ENCODE assay signal across 8 cellular contexts in genomic region chr16:56617212-56618085, GRCh38. TPM values are rescaled to one million over a fixed set of nuclear protein-coding genes. Genes with fewer than 3 reads are reported as not detected.
DNase-seq lines count a peak whose midpoint lies in the region; ATAC-seq, FAIRE-seq and TF ChIP-seq lines count a peak whose summit lies in the region.

No MANE protein-coding gene starts in this region.

- H3K27me3 Mint-ChIP-seq in CD4-positive, alpha-beta memory T cell, result peaks cover 0 to 7% of the 10 kb centered on the region in 2 donors
- peaks cover 0 to 22% of the 10 kb centered on the region in 2 donors for H3K27me3 Mint-ChIP-seq in T-cell

- no TSS peak for BruUV-seq in HepG2 (replicated peaks; lab: Mats Ljungman, UMichigan)

- CTCF ChIA-PET in CD4-positive, alpha-beta memory T cell (lab: Charles Lee; ENCODE audit: partially characterized antibody), result interaction anchor here (2.0 kb wide), 1 partner anchor 41 kb away, joined by 8 read pairs; no protein-coding TSS in a partner anchor
- CTCF ChIA-PET in T-cell (lab: Charles Lee), result interaction anchor here in 1 of 2 donors (0.6 kb wide), 1 partner anchor 22 kb away, joined by 3 read pairs; no protein-coding TSS in a partner anchor
- CTCF ChIA-PET in HepG2 (lab: Yijun Ruan, JAX; ENCODE audit: low intra/inter-chr PET ratio, low total read pairs), result no interaction called here

- H3K36me3 ChIP-seq in CD4-positive, alpha-beta memory T cell (ENCODE audit: insufficient read depth, low read length), result no peaks in the 10 kb centered on the region
- H3K36me3 ChIP-seq in HepG2 (replicated peaks in 1 of 2; ENCODE audit: control insufficient read depth in 1 of 2, insufficient read depth in 2 of 2, low read length in 2 of 2), result no peaks in the 10 kb centered on the region

- no peak for TF ChIP-seq EP300 in HepG2 (IDR thresholded peaks at IDR 0.05; ENCODE audit: low read depth in 2 of 2, low read length in 2 of 2)
- TF ChIP-seq EP300 in HepG2 (CRISPR knock-in tag; IDR thresholded peaks at IDR 0.05; ENCODE audit: borderline replicate concordance), result no peak

- ATAC-seq in T-cell (replicated peaks in 1 of 4) (peak; percentile 90 to 99 (median 94)), HepG2 (peak; percentile 31; the same call in 2 of the 3 replicates), GM21717 (IDR thresholded peaks at IDR 0.05; ENCODE audit: unreplicated experiment) (no peak), GM18907 (IDR thresholded peaks at IDR 0.05; ENCODE audit: unreplicated experiment) (no peak)

- FAIRE-seq in HepG2 (lab: Jason Lieb, UNC), result no peak

- H3K4me2 ChIP-seq in HepG2 (ENCODE audit: low read depth, low read length), result no peak overlapping the region

- WGBS in HepG2 (ENCODE audit: low lambda C conversion rate), result 73% methylated on average over 36 of the region's 41 CpGs

- no peaks in the 10 kb centered on the region for H3K27me3 ChIP-seq in CD4-positive, alpha-beta memory T cell (ENCODE audit: insufficient read depth, low read length)
- peaks cover 11 to 37% of the 10 kb centered on the region in 2 experiments; a peak in 4 of 5 replicates for H3K27me3 ChIP-seq in HepG2 (ENCODE audit: control insufficient read depth in 1 of 2, insufficient read depth in 2 of 2, low read length in 2 of 2)

- H3K4me1 ChIP-seq in CD4-positive, alpha-beta memory T cell (ENCODE audit: insufficient read depth, low read length), result no peaks in the 10 kb centered on the region
- H3K4me1 ChIP-seq in HepG2 (ENCODE audit: insufficient read depth, low read length), result peaks cover 21% of the 10 kb centered on the region

- no peak overlapping the region for H3K27ac ChIP-seq in CD4-positive, alpha-beta memory T cell (ENCODE audit: low read depth, low read length)
- peak overlapping the region; percentile 66 to 70 for H3K27ac ChIP-seq in coronary artery
- no peak overlapping the region for H3K27ac ChIP-seq in HepG2 (ENCODE audit: extremely low read length, insufficient read depth, low read length)

- no peak for TF ChIP-seq POLR2A in HepG2 (IDR thresholded peaks at IDR 0.05; ENCODE audit: insufficient read depth in 1 of 2, low read depth in 2 of 2, low read length in 2 of 2)

- peaks cover 3 to 6% (median 5%) of the 10 kb centered on the region in 4 donors for H3K4me1 Mint-ChIP-seq in CD4-positive, alpha-beta memory T cell
- H3K4me1 Mint-ChIP-seq in T-cell, result peaks cover 12 to 15% (median 13%) of the 10 kb centered on the region in 3 donors

- no peaks in the 10 kb centered on the region for H3K9me3 ChIP-seq in CD4-positive, alpha-beta memory T cell (ENCODE audit: control insufficient read depth in 1 of 2, low read length in 2 of 2)
- H3K9me3 ChIP-seq in HepG2 (ENCODE audit: low read length), result no peaks in the 10 kb centered on the region

- TF ChIP-seq CTCF in coronary artery (IDR thresholded peaks at IDR 0.05) (no peak), HepG2 (CRISPR knock-in tag; IDR thresholded peaks at IDR 0.05) (no peak)

- no peaks in the 10 kb centered on the region for H4K20me1 ChIP-seq in HepG2 (ENCODE audit: insufficient read depth, low read length)

- H3K79me2 ChIP-seq in HepG2 (ENCODE audit: insufficient read depth, low read length), result no peaks in the 10 kb centered on the region

- TF ChIP-seq RAD21 in HepG2 (CRISPR knock-in tag; IDR thresholded peaks at IDR 0.05), result no peak

- H3K27ac Mint-ChIP-seq in CD4-positive, alpha-beta memory T cell, result peak overlapping the region in 2 of 7 donors; percentile 50 to 57
- H3K27ac Mint-ChIP-seq in T-cell, result no peak overlapping the region

- H2AFZ ChIP-seq in HepG2 (ENCODE audit: low read length), result no peak overlapping the region

- peak overlapping the region in 1 of 2 donors; percentile 22 for H3K4me3 ChIP-seq in CD4-positive, alpha-beta memory T cell (ENCODE audit: low read length in 2 of 2)
- H3K4me3 ChIP-seq in coronary artery, result peak overlapping the region; percentile 70
- no peak overlapping the region for H3K4me3 ChIP-seq in HepG2 (replicated peaks in 1 of 3; ENCODE audit: insufficient read depth in 1 of 3, low read depth in 2 of 3, low read length in 3 of 3)

- in situ Hi-C loops in HepG2 (cut with HindIII; ENCODE audit: extremely low pct_ligation_motif_present, low pct_unique_long_range_greater_than_20kb), result no loop called here

- POLR2A ChIA-PET in CD4-positive, alpha-beta memory T cell (lab: Charles Lee; ENCODE audit: partially characterized antibody), result interaction anchor here (1.2 to 1.6 kb wide), 3 partner anchors 9 to 46 kb away, joined by 3 to 4 read pairs (median 3); partner anchors contain the start of gene MT2A
- POLR2A ChIA-PET in T-cell (lab: Charles Lee) (no interaction called here), HepG2 (lab: Yijun Ruan, JAX) (interaction anchor here (1.8 kb wide), 1 partner anchor 11 kb away, joined by 6 read pairs; no protein-coding TSS in a partner anchor)

- H3K4me3 Mint-ChIP-seq in CD4-positive, alpha-beta memory T cell, result peak overlapping the region; percentile 27 to 76 (median 66)
- peak overlapping the region; percentile 17 to 75 (median 49) for H3K4me3 Mint-ChIP-seq in T-cell

- H3K9me3 Mint-ChIP-seq in CD4-positive, alpha-beta memory T cell, result no peaks in the 10 kb centered on the region
- no peaks in the 10 kb centered on the region for H3K9me3 Mint-ChIP-seq in T-cell

- H3K9ac ChIP-seq in HepG2 (ENCODE audit: insufficient read depth, low read depth, low read length), result no peak overlapping the region

- H3K36me3 Mint-ChIP-seq in CD4-positive, alpha-beta memory T cell, result no peaks in the 10 kb centered on the region
- no peaks in the 10 kb centered on the region for H3K36me3 Mint-ChIP-seq in T-cell

- intact Hi-C loops in CD4-positive, alpha-beta memory T cell (cut with micrococcal nuclease), result loop anchor here (1.0 kb wide), 1 partner anchor 9 kb away; the partner anchor contains the start of gene MT2A
- intact Hi-C loops in HepG2 (cut with micrococcal nuclease; ENCODE audit: unreplicated experiment), result no loop called here

- DNase-seq in CD4-positive, alpha-beta memory T cell, result peak in 2 of 5 donors; percentile 26 to 46
- DNase-seq in T-cell, result peak in 23 of 34 experiments; percentile 18 to 68 (median 41)
- DNase-seq in coronary artery (ENCODE audit: low spot score), result peak; percentile 86
- DNase-seq in HepG2 (ENCODE audit: low spot score), result no peak
- DNase-seq in stimulated activated CD8-positive, alpha-beta memory T cell treated with anti-CD3 and anti-CD28 coated beads, Interleukin-15, amount 100 ng/mL, for 48 hours (ENCODE audit: low read depth in 2 of 2), result peak; percentile 62 to 65
- DNase-seq in cerebellar nuclear complex (lab: John Stamatoyannopoulos, UW), result no peak

RNA-seq across cellular contexts. Expression of gene MT1E, which starts 8.1 kb away (rescaled TPM):
- not detected for total RNA-seq in CD4-positive, alpha-beta memory T cell
- polyA plus RNA-seq in CD4-positive, alpha-beta memory T cell, result 10 to 100 TPM in 1 of 2 donors, 1 to 10 TPM in 1; 6.8 to 16.0 TPM
- total RNA-seq in T-cell (10 to 100 TPM in 1 of 5 donors, 1 to 10 TPM in 4; 1.9 to 10.8 (median 6.1) TPM), HepG2 (2016; rRNA removed; fragmentation: Illumina TruSeq; extraction: Trizol) (1,072 and 1,398 TPM in 2 replicates)
- total RNA-seq in HepG2 (2016; cell fraction: cytosol; rRNA removed; fragmentation: Illumina TruSeq; extraction: Trizol; ENCODE audit: low read depth), result 449 and 580 TPM in 2 replicates
- total RNA-seq in HepG2 (2016; cell fraction: insoluble cytoplasmic fraction; rRNA removed; fragmentation: Illumina TruSeq; extraction: Trizol), result 1,060 and 1,516 TPM in 2 replicates
- 620 and 688 TPM in 2 replicates for total RNA-seq in HepG2 (2016; cell fraction: membrane; rRNA removed; fragmentation: Illumina TruSeq; extraction: Trizol)
- total RNA-seq in HepG2 (2016; cell fraction: nucleus; rRNA removed; fragmentation: Illumina TruSeq; extraction: Trizol), result 375 and 428 TPM in 2 replicates
- 65.7 and 110 TPM in 2 replicates for polyA plus RNA-seq in HepG2 (2011; rRNA removed)
- 60.2 and 170 TPM in 2 replicates for polyA plus RNA-seq in HepG2 (2011; cell fraction: cytosol; rRNA removed)
- 44.6 and 58.6 TPM in 2 replicates for polyA plus RNA-seq in HepG2 (2011; cell fraction: nucleus; rRNA removed)
- 41.0 and 60.0 TPM in 2 replicates for polyA plus RNA-seq in HepG2 (2012)
- 331 and 417 TPM in 2 replicates for polyA plus RNA-seq in HepG2 (2016; cell fraction: cytosol; fragmentation: Illumina TruSeq; extraction: Trizol; ENCODE audit: low read depth)
- polyA plus RNA-seq in HepG2 (2016; cell fraction: insoluble cytoplasmic fraction; fragmentation: Illumina TruSeq; extraction: Trizol; ENCODE audit: low read depth), result 916 and 1,090 TPM in 2 replicates
- polyA plus RNA-seq in HepG2 (2016; cell fraction: membrane; fragmentation: Illumina TruSeq; extraction: Trizol; ENCODE audit: low read depth), result 493 and 496 TPM in 2 replicates
- polyA plus RNA-seq in HepG2 (2016; cell fraction: nucleus; fragmentation: Illumina TruSeq; extraction: Trizol; ENCODE audit: insufficient read depth, low read depth), result 455 and 459 TPM in 2 replicates
- 37.7 and 61.5 TPM in 2 replicates for polyA minus RNA-seq in HepG2 (2011; rRNA and poly(A)+ RNA removed; ENCODE audit: low replicate concordance)
- polyA minus RNA-seq in HepG2 (2011; cell fraction: cytosol; rRNA and poly(A)+ RNA removed), result 10.3 and 29.3 TPM in 2 replicates
- polyA minus RNA-seq in HepG2 (2011; cell fraction: nucleus; rRNA and poly(A)+ RNA removed), result 4.0 and 4.5 TPM in 2 replicates

RNA-seq across cellular contexts. Expression of gene MT2A, which starts 9.1 kb away (rescaled TPM):
- 10 to 100 TPM; 15.8 to 17.7 TPM for total RNA-seq in CD4-positive, alpha-beta memory T cell
- 100 to 1,000 TPM in 1 of 2 donors, 10 to 100 TPM in 1; 87.5 to 226 TPM for polyA plus RNA-seq in CD4-positive, alpha-beta memory T cell
- total RNA-seq in T-cell, result 10 to 100 TPM; 46.8 to 71.4 (median 57.1) TPM
- 371 and 409 TPM in 2 replicates for total RNA-seq in HepG2 (2016; rRNA removed; fragmentation: Illumina TruSeq; extraction: Trizol)
- 157 and 189 TPM in 2 replicates for total RNA-seq in HepG2 (2016; cell fraction: cytosol; rRNA removed; fragmentation: Illumina TruSeq; extraction: Trizol; ENCODE audit: low read depth)
- total RNA-seq in HepG2 (2016; cell fraction: insoluble cytoplasmic fraction; rRNA removed; fragmentation: Illumina TruSeq; extraction: Trizol), result 352 and 408 TPM in 2 replicates
- total RNA-seq in HepG2 (2016; cell fraction: membrane; rRNA removed; fragmentation: Illumina TruSeq; extraction: Trizol), result 229 and 245 TPM in 2 replicates
- 163 and 193 TPM in 2 replicates for total RNA-seq in HepG2 (2016; cell fraction: nucleus; rRNA removed; fragmentation: Illumina TruSeq; extraction: Trizol)
- polyA plus RNA-seq in HepG2 (2011; rRNA removed), result 115 and 135 TPM in 2 replicates
- polyA plus RNA-seq in HepG2 (2011; cell fraction: cytosol; rRNA removed), result 73.7 and 154 TPM in 2 replicates
- polyA plus RNA-seq in HepG2 (2011; cell fraction: nucleus; rRNA removed), result 59.7 and 92.9 TPM in 2 replicates
- polyA plus RNA-seq in HepG2 (2012), result 238 and 414 TPM in 2 replicates
- polyA plus RNA-seq in HepG2 (2016; cell fraction: cytosol; fragmentation: Illumina TruSeq; extraction: Trizol; ENCODE audit: low read depth), result 372 and 462 TPM in 2 replicates
- 827 and 1,007 TPM in 2 replicates for polyA plus RNA-seq in HepG2 (2016; cell fraction: insoluble cytoplasmic fraction; fragmentation: Illumina TruSeq; extraction: Trizol; ENCODE audit: low read depth)
- 520 and 590 TPM in 2 replicates for polyA plus RNA-seq in HepG2 (2016; cell fraction: membrane; fragmentation: Illumina TruSeq; extraction: Trizol; ENCODE audit: low read depth)
- polyA plus RNA-seq in HepG2 (2016; cell fraction: nucleus; fragmentation: Illumina TruSeq; extraction: Trizol; ENCODE audit: insufficient read depth, low read depth), result 496 and 540 TPM in 2 replicates
- polyA minus RNA-seq in HepG2 (2011; rRNA and poly(A)+ RNA removed; ENCODE audit: low replicate concordance), result 32.0 and 145 TPM in 2 replicates
- 123 and 174 TPM in 2 replicates for polyA minus RNA-seq in HepG2 (2011; cell fraction: cytosol; rRNA and poly(A)+ RNA removed)
- polyA minus RNA-seq in HepG2 (2011; cell fraction: nucleus; rRNA and poly(A)+ RNA removed), result 12.1 and 19.8 TPM in 2 replicates

RNA-seq across cellular contexts. Expression of gene MT1M, which starts 15.0 kb away (rescaled TPM):
- not detected for total RNA-seq in CD4-positive, alpha-beta memory T cell
- not detected for polyA plus RNA-seq in CD4-positive, alpha-beta memory T cell
- total RNA-seq in T-cell, result not detected
- total RNA-seq in HepG2 (2016; rRNA removed; fragmentation: Illumina TruSeq; extraction: Trizol), result 4.6 and 5.5 TPM in 2 replicates
- 3.8 and 10.7 TPM in 2 replicates for total RNA-seq in HepG2 (2016; cell fraction: cytosol; rRNA removed; fragmentation: Illumina TruSeq; extraction: Trizol; ENCODE audit: low read depth)
- 4.5 and 5.2 TPM in 2 replicates for total RNA-seq in HepG2 (2016; cell fraction: insoluble cytoplasmic fraction; rRNA removed; fragmentation: Illumina TruSeq; extraction: Trizol)
- total RNA-seq in HepG2 (2016; cell fraction: membrane; rRNA removed; fragmentation: Illumina TruSeq; extraction: Trizol), result 4.8 and 6.1 TPM in 2 replicates
- 1.6 and 1.9 TPM in 2 replicates for total RNA-seq in HepG2 (2016; cell fraction: nucleus; rRNA removed; fragmentation: Illumina TruSeq; extraction: Trizol)
- polyA plus RNA-seq in HepG2 (2011; rRNA removed), result not detected in 2 replicates
- polyA plus RNA-seq in HepG2 (2011; cell fraction: cytosol; rRNA removed), result 0.17 TPM in 1 of 2 replicates, not detected in the other
- polyA plus RNA-seq in HepG2 (2011; cell fraction: nucleus; rRNA removed), result not detected in 2 replicates
- not detected in 2 replicates for polyA plus RNA-seq in HepG2 (2012)
- 4.5 and 9.2 TPM in 2 replicates for polyA plus RNA-seq in HepG2 (2016; cell fraction: cytosol; fragmentation: Illumina TruSeq; extraction: Trizol; ENCODE audit: low read depth)
- polyA plus RNA-seq in HepG2 (2016; cell fraction: insoluble cytoplasmic fraction; fragmentation: Illumina TruSeq; extraction: Trizol; ENCODE audit: low read depth), result 5.1 and 5.3 TPM in 2 replicates
- 4.1 and 7.0 TPM in 2 replicates for polyA plus RNA-seq in HepG2 (2016; cell fraction: membrane; fragmentation: Illumina TruSeq; extraction: Trizol; ENCODE audit: low read depth)
- 2.3 and 3.0 TPM in 2 replicates for polyA plus RNA-seq in HepG2 (2016; cell fraction: nucleus; fragmentation: Illumina TruSeq; extraction: Trizol; ENCODE audit: insufficient read depth, low read depth)
- not detected in 2 replicates for polyA minus RNA-seq in HepG2 (2011; rRNA and poly(A)+ RNA removed; ENCODE audit: low replicate concordance)
- polyA minus RNA-seq in HepG2 (2011; cell fraction: cytosol; rRNA and poly(A)+ RNA removed), result not detected in 2 replicates
- polyA minus RNA-seq in HepG2 (2011; cell fraction: nucleus; rRNA and poly(A)+ RNA removed), result not detected in 2 replicates

RNA-seq across cellular contexts. Expression of gene MT1A, which starts 21.0 kb away (rescaled TPM):
- total RNA-seq in CD4-positive, alpha-beta memory T cell, result not detected
- polyA plus RNA-seq in CD4-positive, alpha-beta memory T cell, result not detected
- total RNA-seq in T-cell, result not detected
- total RNA-seq in HepG2 (2016; rRNA removed; fragmentation: Illumina TruSeq; extraction: Trizol), result 10.4 and 14.0 TPM in 2 replicates
- 1.2 and 6.7 TPM in 2 replicates for total RNA-seq in HepG2 (2016; cell fraction: cytosol; rRNA removed; fragmentation: Illumina TruSeq; extraction: Trizol; ENCODE audit: low read depth)
- total RNA-seq in HepG2 (2016; cell fraction: insoluble cytoplasmic fraction; rRNA removed; fragmentation: Illumina TruSeq; extraction: Trizol), result 11.0 and 11.9 TPM in 2 replicates
- total RNA-seq in HepG2 (2016; cell fraction: membrane; rRNA removed; fragmentation: Illumina TruSeq; extraction: Trizol), result 3.9 and 4.7 TPM in 2 replicates
- 2.4 and 4.5 TPM in 2 replicates for total RNA-seq in HepG2 (2016; cell fraction: nucleus; rRNA removed; fragmentation: Illumina TruSeq; extraction: Trizol)
- polyA plus RNA-seq in HepG2 (2011; rRNA removed), result 4.8 and 8.3 TPM in 2 replicates
- 5.8 and 10.7 TPM in 2 replicates for polyA plus RNA-seq in HepG2 (2011; cell fraction: cytosol; rRNA removed)
- 2.9 and 3.7 TPM in 2 replicates for polyA plus RNA-seq in HepG2 (2011; cell fraction: nucleus; rRNA removed)
- polyA plus RNA-seq in HepG2 (2012), result 4.1 and 6.6 TPM in 2 replicates
- polyA plus RNA-seq in HepG2 (2016; cell fraction: cytosol; fragmentation: Illumina TruSeq; extraction: Trizol; ENCODE audit: low read depth), result 3.5 TPM in 2 replicates
- polyA plus RNA-seq in HepG2 (2016; cell fraction: insoluble cytoplasmic fraction; fragmentation: Illumina TruSeq; extraction: Trizol; ENCODE audit: low read depth), result 12.3 and 12.6 TPM in 2 replicates
- polyA plus RNA-seq in HepG2 (2016; cell fraction: membrane; fragmentation: Illumina TruSeq; extraction: Trizol; ENCODE audit: low read depth), result 6.3 and 7.2 TPM in 2 replicates
- 10.5 and 12.1 TPM in 2 replicates for polyA plus RNA-seq in HepG2 (2016; cell fraction: nucleus; fragmentation: Illumina TruSeq; extraction: Trizol; ENCODE audit: insufficient read depth, low read depth)
- 9.5 TPM in 1 of 2 replicates, not detected in the other for polyA minus RNA-seq in HepG2 (2011; rRNA and poly(A)+ RNA removed; ENCODE audit: low replicate concordance)
- polyA minus RNA-seq in HepG2 (2011; cell fraction: cytosol; rRNA and poly(A)+ RNA removed), result 2.8 TPM in 1 of 2 replicates, not detected in the other
- 1.5 TPM in 1 of 2 replicates, not detected in the other for polyA minus RNA-seq in HepG2 (2011; cell fraction: nucleus; rRNA and poly(A)+ RNA removed)

RNA-seq across cellular contexts. Expression of gene MT3, which starts 28.1 kb away (rescaled TPM):
- total RNA-seq in CD4-positive, alpha-beta memory T cell, result not detected
- polyA plus RNA-seq in CD4-positive, alpha-beta memory T cell, result 1 to 10 TPM in 1 of 2 donors, not detected in 1; 1.1 TPM
- total RNA-seq in T-cell (1 to 10 TPM in 1 of 5 donors, under 1 TPM in 3, not detected in 1; 0.66 to 1.9 (median 0.84) TPM), HepG2 (2016; rRNA removed; fragmentation: Illumina TruSeq; extraction: Trizol) (not detected in 2 replicates)
- not detected in 2 replicates for total RNA-seq in HepG2 (2016; cell fraction: cytosol; rRNA removed; fragmentation: Illumina TruSeq; extraction: Trizol; ENCODE audit: low read depth)
- not detected in 2 replicates for total RNA-seq in HepG2 (2016; cell fraction: insoluble cytoplasmic fraction; rRNA removed; fragmentation: Illumina TruSeq; extraction: Trizol)
- not detected in 2 replicates for total RNA-seq in HepG2 (2016; cell fraction: membrane; rRNA removed; fragmentation: Illumina TruSeq; extraction: Trizol)
- total RNA-seq in HepG2 (2016; cell fraction: nucleus; rRNA removed; fragmentation: Illumina TruSeq; extraction: Trizol), result not detected in 2 replicates
- polyA plus RNA-seq in HepG2 (2011; rRNA removed), result not detected in 2 replicates
- not detected in 2 replicates for polyA plus RNA-seq in HepG2 (2011; cell fraction: cytosol; rRNA removed)
- not detected in 2 replicates for polyA plus RNA-seq in HepG2 (2011; cell fraction: nucleus; rRNA removed)
- not detected in 2 replicates for polyA plus RNA-seq in HepG2 (2012)
- polyA plus RNA-seq in HepG2 (2016; cell fraction: cytosol; fragmentation: Illumina TruSeq; extraction: Trizol; ENCODE audit: low read depth), result not detected in 2 replicates
- not detected in 2 replicates for polyA plus RNA-seq in HepG2 (2016; cell fraction: insoluble cytoplasmic fraction; fragmentation: Illumina TruSeq; extraction: Trizol; ENCODE audit: low read depth)
- not detected in 2 replicates for polyA plus RNA-seq in HepG2 (2016; cell fraction: membrane; fragmentation: Illumina TruSeq; extraction: Trizol; ENCODE audit: low read depth)
- not detected in 2 replicates for polyA plus RNA-seq in HepG2 (2016; cell fraction: nucleus; fragmentation: Illumina TruSeq; extraction: Trizol; ENCODE audit: insufficient read depth, low read depth)
- polyA minus RNA-seq in HepG2 (2011; rRNA and poly(A)+ RNA removed; ENCODE audit: low replicate concordance), result not detected in 2 replicates
- not detected in 2 replicates for polyA minus RNA-seq in HepG2 (2011; cell fraction: cytosol; rRNA and poly(A)+ RNA removed)
- not detected in 2 replicates for polyA minus RNA-seq in HepG2 (2011; cell fraction: nucleus; rRNA and poly(A)+ RNA removed)

Comparison
In these comparisons a context has a peak if more than half of its experiments do, and no peak if none do; other contexts are left out.
1. DNase-seq: peak in T-cell (23 of 34), coronary artery (single experiment) and stimulated activated CD8-positive, alpha-beta memory T cell treated with anti-CD3 and anti-CD28 coated beads, Interleukin-15, amount 100 ng/mL, for 48 hours (2 of 2); none in HepG2 (single experiment) and cerebellar nuclear complex (0 of 2).
2. H3K27ac ChIP-seq: peak in coronary artery (2 of 2); none in CD4-positive, alpha-beta memory T cell (single experiment) and HepG2 (single experiment).
3. ATAC-seq: peak in T-cell (4 of 4) and HepG2 (single experiment); none in GM21717 (single experiment) and GM18907 (single experiment).
4. RNA of gene MT1E, which starts 8.1 kb away (total RNA-seq): 375 to 1,516 TPM in HepG2; 1.9 to 10.8 TPM in T-cell and not detected in CD4-positive, alpha-beta memory T cell; every median in the first group is over 10 times any median in the second.
5. POLR2A ChIA-PET loops: an anchor here in CD4-positive, alpha-beta memory T cell (1.2 to 1.6 kb wide) and HepG2 (1.8 kb wide); none called in T-cell.